8 cellular contexts compared by ENCODE assay signal in the genomic region with DNA sequence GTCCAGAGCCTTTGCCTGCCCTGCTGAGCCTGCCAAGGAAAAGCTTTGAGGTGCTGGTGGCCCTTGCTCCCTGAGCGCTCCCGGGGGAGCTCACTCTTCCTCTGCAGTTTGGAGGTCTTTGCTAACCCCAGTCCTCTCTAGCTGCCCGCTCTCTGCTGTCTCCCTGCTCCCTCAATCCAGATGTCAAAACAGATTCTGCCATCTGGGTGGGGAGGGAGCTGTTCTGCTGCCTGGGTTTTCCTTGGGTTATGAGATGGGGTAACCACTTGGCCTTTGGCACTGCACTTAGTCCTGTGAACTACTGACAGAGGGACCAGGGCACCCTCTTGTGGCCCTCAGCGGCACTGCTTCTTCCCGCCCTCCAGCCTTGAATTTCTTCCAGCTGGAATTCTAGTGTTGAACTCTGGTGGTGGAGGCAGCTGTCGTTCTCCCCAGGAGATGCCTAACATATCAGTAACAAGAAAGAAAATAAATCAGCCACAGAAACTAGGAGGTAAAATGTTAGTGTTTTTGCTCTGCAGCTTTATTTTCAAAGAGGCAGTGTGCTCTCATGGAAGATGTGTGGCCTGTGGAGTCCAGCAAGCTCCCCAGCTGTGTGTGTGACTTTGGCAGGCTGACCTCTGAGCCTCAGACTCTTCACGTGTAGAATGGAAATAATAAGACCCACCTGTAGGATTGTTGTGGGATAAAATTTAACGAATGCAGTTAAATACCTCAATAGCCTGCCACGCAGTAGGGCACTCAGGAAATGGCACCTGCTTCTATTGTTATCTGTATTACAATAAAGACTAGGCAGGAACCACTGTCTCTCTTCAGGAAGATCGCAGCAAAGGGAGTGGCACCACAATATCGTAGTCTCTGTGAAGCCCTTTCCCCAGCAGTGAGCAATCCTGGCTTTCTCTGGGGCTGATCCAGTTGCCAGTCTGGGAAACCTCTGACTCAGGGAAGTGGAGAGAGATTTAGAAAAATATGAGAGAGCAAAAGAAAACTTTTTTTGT.
DNase-seq lines count a peak whose midpoint lies in the region; ATAC-seq lines count a peak whose summit lies in the region.

No MANE protein-coding gene starts in this region.

- DNase-seq in D341Med (ENCODE audit: low spot score) (peak; percentile 85), NCI-H524 treated with DMSO at 0.1 percent for 48 hours (lab: John Stamatoyannopoulos, UW) (peak; percentile 46), medulla oblongata (ENCODE audit: extremely low spot score) (peak; percentile 92)
- peak; percentile 69 to 77 for DNase-seq in activated CD4-positive, alpha-beta T cell treated with anti-CD3 and anti-CD28 coated beads, Interleukin-2, amount 50 U/mL, for 48 hours
- DNase-seq in effector CD8-positive, alpha-beta T cell (lab: John Stamatoyannopoulos, UW): peak; percentile 28
- DNase-seq in stimulated activated CD8-positive, alpha-beta memory T cell treated with anti-CD3 and anti-CD28 coated beads, Interleukin-7, amount 100 ng/mL, for 4 hours (ENCODE audit: low read depth in 2 of 2): peak; percentile 13 to 15

- ATAC-seq in HG02588 (IDR thresholded peaks at IDR 0.05; ENCODE audit: unreplicated experiment): peak; percentile 41
- no peak for ATAC-seq in GM18873 (IDR thresholded peaks at IDR 0.05; ENCODE audit: low FRiP score, unreplicated experiment)

Comparison
In these comparisons a context has a peak if more than half of its experiments do, and no peak if none do; other contexts are left out.
1. DNase-seq: peak in every context shown above with its lines; median percentile 92 in medulla oblongata; 85 in D341Med; 73 in activated CD4-positive, alpha-beta T cell treated with anti-CD3 and anti-CD28 coated beads, Interleukin-2, amount 50 U/mL, for 48 hours; 46 in NCI-H524 treated with DMSO at 0.1 percent for 48 hours; 28 in effector CD8-positive, alpha-beta T cell; 14 in stimulated activated CD8-positive, alpha-beta memory T cell treated with anti-CD3 and anti-CD28 coated beads, Interleukin-7, amount 100 ng/mL, for 4 hours.